Comparison of ENCODE assay signal across 27 cellular contexts in the genomic region with DNA sequence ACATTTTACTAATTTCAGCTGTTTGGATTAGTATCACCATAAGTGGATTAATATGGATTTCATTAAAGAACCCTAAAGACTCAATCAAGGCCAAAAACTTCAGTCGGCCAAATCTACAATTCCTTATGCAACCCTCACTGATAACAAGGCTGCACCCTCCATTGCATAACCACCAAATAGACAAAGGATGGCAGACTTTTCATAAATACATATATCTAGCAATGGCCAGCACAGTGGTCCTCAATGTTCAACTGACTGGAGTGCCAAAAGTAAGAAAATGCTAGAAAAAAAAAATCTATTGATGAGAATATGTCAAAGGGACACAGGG.
"Had no signal": no experiment of that assay in that cellular context is flagged by ENCODE, and none has a peak within 500 bp of the region (broad histone marks: within the 10 kb centered on the region; RNA-seq: fewer than 3 reads in every experiment).

No MANE protein-coding gene starts in this region.

- H3K4me3 ChIP-seq: heart right ventricle, hepatocyte, lower lobe of right lung, neural progenitor cell, ovary, prostate gland, sigmoid colon, spleen, suprapubic skin, thoracic aorta, tibial artery, upper lobe of right lung had no signal

- H3K4me2 ChIP-seq: hepatocyte, neural progenitor cell had no signal

- H3K27me3 ChIP-seq: hepatocyte, neural progenitor cell, neutrophil, ovary, sigmoid colon, suprapubic skin, tibial artery, upper lobe of right lung had no signal

- ATAC-seq: heart right ventricle; lower lobe of right lung; natural killer cell; right cardiac atrium; stimulated activated effector memory CD8-positive, alpha-beta T cell treated with anti-CD3 and anti-CD28 coated beads, Interleukin-12 subunit alpha, Interleukin-12 subunit beta, amount 100 ng/mL, for 72 hours; upper lobe of right lung had no signal

- H2AFZ ChIP-seq: hepatocyte, neural progenitor cell had no signal

- H3K36me3 ChIP-seq: heart right ventricle, lower lobe of right lung, neural progenitor cell, neutrophil, ovary, prostate gland, sigmoid colon, spleen, suprapubic skin, thoracic aorta, tibial artery, upper lobe of right lung had no signal

- H3K4me1 ChIP-seq: heart right ventricle, lower lobe of right lung, neural progenitor cell, prostate gland, sigmoid colon, spleen, suprapubic skin, tibial artery, upper lobe of right lung had no signal

- H3K79me2 ChIP-seq: hepatocyte had no signal

- H3K27ac ChIP-seq: heart right ventricle, hepatocyte, lower lobe of right lung, neural progenitor cell, neutrophil, ovary, prostate gland, sigmoid colon, spleen, suprapubic skin, thoracic aorta, tibial artery, upper lobe of right lung had no signal

- H3K9me3 ChIP-seq: heart right ventricle, lower lobe of right lung, neutrophil, ovary, prostate gland, sigmoid colon, suprapubic skin, thoracic aorta, tibial artery, upper lobe of right lung had no signal

- DNase-seq: heart right ventricle; islet precursor cell; lower lobe of right lung; mesendoderm; naive B cell; natural killer cell; nephron progenitor cell; occipital lobe; ovary; posterior cingulate gyrus; retina; right cardiac atrium; sigmoid colon; small intestine; spleen; stimulated activated CD4-positive, alpha-beta T cell treated with anti-CD3 and anti-CD28 coated beads, Interleukin-4, amount 100 ng/mL, for 24 hours; stimulated activated naive CD4-positive, alpha-beta T cell; tibial artery; trophoblast cell; upper lobe of right lung had no signal
